Comparison of ENCODE assay signal across 16 cellular contexts in the genomic region with DNA sequence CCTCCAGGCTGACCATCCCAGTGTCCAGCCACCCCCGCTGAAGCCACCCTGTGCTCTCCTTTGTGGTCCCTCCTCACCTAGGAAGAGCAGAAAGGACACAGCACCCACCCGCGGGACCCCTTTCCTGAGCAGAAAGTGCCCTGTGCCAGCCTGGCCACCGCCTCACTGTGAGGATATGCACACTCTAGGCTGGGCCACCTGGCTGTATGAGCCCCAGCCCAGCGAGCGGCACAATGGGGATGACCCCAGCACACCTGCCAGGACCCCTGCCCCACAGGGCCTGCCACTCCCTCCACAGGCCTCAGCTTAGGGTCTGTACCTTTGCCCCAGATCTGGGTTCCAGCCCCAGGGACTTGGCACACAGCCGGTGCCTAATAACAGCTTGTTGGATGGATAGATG. TPM values are rescaled to one million over a fixed set of nuclear protein-coding genes. Genes with fewer than 3 reads are reported as not detected.
DNase-seq lines count a peak whose midpoint lies in the region; ATAC-seq and TF ChIP-seq lines count a peak whose summit lies in the region.
"Had no signal": no experiment of that assay in that cellular context is flagged by ENCODE, and none has a peak within 500 bp of the region (broad histone marks: within the 10 kb centered on the region; RNA-seq: fewer than 3 reads in every experiment).

No MANE protein-coding gene starts in this region.

- H3K27me3 ChIP-seq in aorta (ENCODE audit: control insufficient read depth in 1 of 2, insufficient read depth in 2 of 2, low read length in 1 of 2) = no peaks in the 10 kb centered on the region

- H3K9me3 Mint-ChIP-seq in activated T-cell treated with anti-CD3 and anti-CD28 coated beads, Interleukin-2, amount 50 U/mL, for 24 hours = no peaks in the 10 kb centered on the region
- H3K9me3 Mint-ChIP-seq in activated T-helper 2 cell treated with anti-CD3 and anti-CD28 coated beads, Interferon-gamma antibody, Interleukin-2, Interleukin-4, amounts not matched to agents 10 μg/mL and 5 μg/mL and 100 μg/mL, durations not matched to agents 14 hours and 24 hours and 36 hours = no peaks in the 10 kb centered on the region
- no peaks in the 10 kb centered on the region for H3K9me3 Mint-ChIP-seq in natural killer cell
- H3K9me3 Mint-ChIP-seq: CD14-positive monocyte, H9 had no signal

- H3K27ac Mint-ChIP-seq in activated T-cell treated with anti-CD3 and anti-CD28 coated beads, Interleukin-2, amount 50 U/mL, for 24 hours = peak overlapping the region; percentile 67
- H3K27ac Mint-ChIP-seq in activated T-helper 2 cell treated with anti-CD3 and anti-CD28 coated beads, Interferon-gamma antibody, Interleukin-2, Interleukin-4, amounts not matched to agents 10 μg/mL and 5 μg/mL and 100 μg/mL, durations not matched to agents 14 hours and 24 hours and 36 hours = peak overlapping the region; percentile 73
- peak overlapping the region; percentile 86 to 96 for H3K27ac Mint-ChIP-seq in natural killer cell
- H3K27ac Mint-ChIP-seq: H9 had no signal

- no peaks in the 10 kb centered on the region for H3K36me3 ChIP-seq in aorta (ENCODE audit: control insufficient read depth in 1 of 2, insufficient read depth in 2 of 2, low read length in 1 of 2)

- H3K4me3 ChIP-seq in aorta (ENCODE audit: low read length in 2 of 2) = no peak overlapping the region

- intact Hi-C loops in activated T-helper 2 cell treated with anti-CD3 and anti-CD28 coated beads, Interferon-gamma antibody, Interleukin-2, Interleukin-4, amounts not matched to agents 10 μg/mL and 5 μg/mL and 100 μg/mL, durations not matched to agents 14 hours and 24 hours and 36 hours (cut with micrococcal nuclease) = no loop called here
- intact Hi-C loops in natural killer cell (cut with micrococcal nuclease) (no loop called here), aorta (cut with DNase I) (no loop called here)

- peaks cover 42% of the 10 kb centered on the region for H3K4me1 Mint-ChIP-seq in activated T-cell treated with anti-CD3 and anti-CD28 coated beads, Interleukin-2, amount 50 U/mL, for 24 hours (ENCODE audit: low read depth)
- H3K4me1 Mint-ChIP-seq in activated T-helper 2 cell treated with anti-CD3 and anti-CD28 coated beads, Interferon-gamma antibody, Interleukin-2, Interleukin-4, amounts not matched to agents 10 μg/mL and 5 μg/mL and 100 μg/mL, durations not matched to agents 14 hours and 24 hours and 36 hours (ENCODE audit: low read depth) = peaks cover 53% of the 10 kb centered on the region
- peaks cover 47 to 55% of the 10 kb centered on the region in 2 donors for H3K4me1 Mint-ChIP-seq in natural killer cell

- ATAC-seq in natural killer cell (no peak), aorta (ENCODE audit: low FRiP score) (peak; percentile 12)

- H3K4me1 ChIP-seq in aorta (ENCODE audit: control insufficient read depth in 1 of 2, insufficient read depth in 2 of 2, low read length in 2 of 2) = no peaks in the 10 kb centered on the region

- no peak overlapping the region for H3K4me3 Mint-ChIP-seq in activated T-cell treated with anti-CD3 and anti-CD28 coated beads, Interleukin-2, amount 50 U/mL, for 24 hours
- no peak overlapping the region for H3K4me3 Mint-ChIP-seq in activated T-helper 2 cell treated with anti-CD3 and anti-CD28 coated beads, Interferon-gamma antibody, Interleukin-2, Interleukin-4, amounts not matched to agents 10 μg/mL and 5 μg/mL and 100 μg/mL, durations not matched to agents 14 hours and 24 hours and 36 hours (ENCODE audit: low read depth)
- no peak overlapping the region for H3K4me3 Mint-ChIP-seq in natural killer cell
- H3K4me3 Mint-ChIP-seq: CD14-positive monocyte, H9 had no signal

- peaks cover 10% of the 10 kb centered on the region for H3K36me3 Mint-ChIP-seq in activated T-cell treated with anti-CD3 and anti-CD28 coated beads, Interleukin-2, amount 50 U/mL, for 24 hours (ENCODE audit: low read depth)
- H3K36me3 Mint-ChIP-seq in activated T-helper 2 cell treated with anti-CD3 and anti-CD28 coated beads, Interferon-gamma antibody, Interleukin-2, Interleukin-4, amounts not matched to agents 10 μg/mL and 5 μg/mL and 100 μg/mL, durations not matched to agents 14 hours and 24 hours and 36 hours (ENCODE audit: low read depth) = peaks cover 6% of the 10 kb centered on the region
- no peaks in the 10 kb centered on the region for H3K36me3 Mint-ChIP-seq in natural killer cell

- 95 to 96% methylated on average over 7 of the region's 7 CpGs for WGBS in aorta, 2 donors

- no peak for TF ChIP-seq CTCF in natural killer cell (IDR thresholded peaks at IDR 0.05)

- no peaks in the 10 kb centered on the region for H3K9me3 ChIP-seq in aorta (ENCODE audit: control insufficient read depth, low read length)

- H3K27ac ChIP-seq in aorta (ENCODE audit: low read depth in 1 of 2, low read length in 2 of 2) = no peak overlapping the region

- H3K27me3 Mint-ChIP-seq in activated T-cell treated with anti-CD3 and anti-CD28 coated beads, Interleukin-2, amount 50 U/mL, for 24 hours = no peaks in the 10 kb centered on the region
- no peaks in the 10 kb centered on the region for H3K27me3 Mint-ChIP-seq in activated T-helper 2 cell treated with anti-CD3 and anti-CD28 coated beads, Interferon-gamma antibody, Interleukin-2, Interleukin-4, amounts not matched to agents 10 μg/mL and 5 μg/mL and 100 μg/mL, durations not matched to agents 14 hours and 24 hours and 36 hours (ENCODE audit: low read depth)
- H3K27me3 Mint-ChIP-seq in natural killer cell (ENCODE audit: low read depth in 2 of 2) = no peaks in the 10 kb centered on the region

- no peak for DNase-seq in activated T-cell treated with anti-CD3 and anti-CD28 coated beads, Interleukin-2, amount 50 U/mL, for 24 hours
- DNase-seq in activated T-cell treated with anti-CD3 and anti-CD28 coated beads, Interleukin-2, amount 50 U/mL, for 1 hour = no peak
- no peak for DNase-seq in activated T-helper 2 cell treated with anti-CD3 and anti-CD28 coated beads, Interferon-gamma antibody, Interleukin-2, Interleukin-4, amounts not matched to agents 10 μg/mL and 5 μg/mL and 100 μg/mL, durations not matched to agents 14 hours and 24 hours and 36 hours (ENCODE audit: low spot score)
- DNase-seq in natural killer cell (no peak), aorta (no peak), NCI-H2227 treated with DMSO at 0.1 percent for 48 hours (lab: John Stamatoyannopoulos, UW) (no peak), hepatic stellate cell (ENCODE audit: low spot score) (no peak)
- DNase-seq: ACHN, DND-41, H9, KBM-7, NCI-H1105, NCI-H510A treated with DMSO at 0.1 percent for 48 hours, NCI-H774, SHP77 had no signal

RNA-seq across cellular contexts. Expression of gene FURIN, which starts 47.9 kb away (rescaled TPM):
- 564 and 570 TPM in 2 replicates for total RNA-seq in activated T-helper 2 cell treated with anti-CD3 and anti-CD28 coated beads, Interferon-gamma antibody, Interleukin-2, Interleukin-4, amounts not matched to agents 10 μg/mL and 5 μg/mL and 100 μg/mL, durations not matched to agents 14 hours and 24 hours and 36 hours
- 100 to 1,000 TPM; 110 to 178 (median 172) TPM for total RNA-seq in natural killer cell
- 10 to 100 TPM; 62.3 to 65.8 TPM for total RNA-seq in aorta
- polyA plus RNA-seq in aorta = 10 to 100 TPM; 20.9 to 26.0 TPM
